ENCODE assay signal across 8 cellular contexts in genomic region chr12:10153271-10154144, GRCh38. TPM values are rescaled to one million over a fixed set of nuclear protein-coding genes. Genes with fewer than 3 reads are reported as not detected.
DNase-seq lines count a peak whose midpoint lies in the region; TF ChIP-seq lines count a peak whose summit lies in the region.

No MANE protein-coding gene starts in this region.

- H3K9me3 Mint-ChIP-seq in activated naive CD4-positive, alpha-beta T cell treated with anti-CD3 and anti-CD28 coated beads for 36 hours: no peaks in the 10 kb centered on the region
- no peaks in the 10 kb centered on the region for H3K9me3 Mint-ChIP-seq in glutamatergic neuron (ENCODE audit: unreplicated experiment)

- peak; percentile 2 for DNase-seq in NCI-H1436 (lab: John Stamatoyannopoulos, UW)
- DNase-seq in NCI-H1436 treated with DMSO at 0.1 percent for 48 hours (lab: John Stamatoyannopoulos, UW): no peak
- peak; percentile 70 for DNase-seq in HuH-7 (ENCODE audit: low spot score)
- DNase-seq in SK-N-DZ (ENCODE audit: low spot score): peak; percentile 72
- peak; percentile 66 for DNase-seq in activated naive CD4-positive, alpha-beta T cell treated with anti-CD3 and anti-CD28 coated beads for 36 hours
- DNase-seq in glutamatergic neuron: peak; percentile 72
- DNase-seq in nucleus accumbens (lab: John Stamatoyannopoulos, UW): peak in 53 of 56 donors; percentile 13 to 89 (median 70)
- peak in 48 of 49 donors; percentile 30 to 90 (median 66) for DNase-seq in substantia nigra (lab: John Stamatoyannopoulos, UW)

- CTCF ChIA-PET in activated naive CD4-positive, alpha-beta T cell treated with anti-CD3 and anti-CD28 coated beads for 36 hours (lab: Charles Lee): interaction anchor here (0.6 to 5.0 kb wide), 36 partner anchors 10 to 518 kb away, joined by 3 to 63 read pairs (median 4); partner anchors contain the start of genes CLEC7A, CLEC9A and OLR1

- peak overlapping the region; percentile 76 for H3K4me3 Mint-ChIP-seq in activated naive CD4-positive, alpha-beta T cell treated with anti-CD3 and anti-CD28 coated beads for 36 hours
- peak overlapping the region; percentile 88 for H3K4me3 Mint-ChIP-seq in glutamatergic neuron (ENCODE audit: unreplicated experiment)

- peaks cover 18% of the 10 kb centered on the region for H3K27me3 Mint-ChIP-seq in activated naive CD4-positive, alpha-beta T cell treated with anti-CD3 and anti-CD28 coated beads for 36 hours (ENCODE audit: low read depth)
- H3K27me3 Mint-ChIP-seq in glutamatergic neuron (ENCODE audit: unreplicated experiment): peaks cover 3% of the 10 kb centered on the region

- peak overlapping the region; percentile 63 for H3K27ac Mint-ChIP-seq in activated naive CD4-positive, alpha-beta T cell treated with anti-CD3 and anti-CD28 coated beads for 36 hours
- H3K27ac Mint-ChIP-seq in glutamatergic neuron (ENCODE audit: unreplicated experiment): peak overlapping the region; percentile 66

- intact Hi-C loops in activated naive CD4-positive, alpha-beta T cell treated with anti-CD3 and anti-CD28 coated beads for 36 hours (cut with micrococcal nuclease): loop anchor here (1.0 to 5.0 kb wide), 8 partner anchors 37 to 599 kb away; partner anchors contain the start of genes GABARAPL1 and STYK1

- no peaks in the 10 kb centered on the region for H3K36me3 Mint-ChIP-seq in activated naive CD4-positive, alpha-beta T cell treated with anti-CD3 and anti-CD28 coated beads for 36 hours (ENCODE audit: low read depth)
- H3K36me3 Mint-ChIP-seq in glutamatergic neuron (ENCODE audit: unreplicated experiment): no peaks in the 10 kb centered on the region

- TF ChIP-seq CTCF in glutamatergic neuron (IDR thresholded peaks at IDR 0.05; ENCODE audit: partially characterized antibody, unreplicated experiment): peak; percentile 96

- H3K4me1 Mint-ChIP-seq in activated naive CD4-positive, alpha-beta T cell treated with anti-CD3 and anti-CD28 coated beads for 36 hours (ENCODE audit: low read depth): peaks cover 10% of the 10 kb centered on the region
- no peaks in the 10 kb centered on the region for H3K4me1 Mint-ChIP-seq in glutamatergic neuron (ENCODE audit: low read depth, unreplicated experiment)

- peak overlapping the region; percentile 82 for H3K27ac ChIP-seq in substantia nigra (ENCODE audit: low read depth, low read length, poor library complexity, severe bottlenecking)

RNA-seq across cellular contexts. Expression of gene OLR1, which starts 18.4 kb away (rescaled TPM):
- polyA plus RNA-seq in SK-N-DZ (2014; cell fraction: cytosol; rRNA removed): not detected in 2 replicates
- not detected in 2 replicates for polyA plus RNA-seq in SK-N-DZ (2014; cell fraction: nucleus; rRNA removed)
- total RNA-seq in activated naive CD4-positive, alpha-beta T cell treated with anti-CD3 and anti-CD28 coated beads for 36 hours: not detected
- total RNA-seq in glutamatergic neuron (ENCODE audit: unreplicated experiment): not detected

RNA-seq across cellular contexts. Expression of gene CLEC7A, which starts 23.5 kb away (rescaled TPM):
- not detected in 2 replicates for polyA plus RNA-seq in SK-N-DZ (2014; cell fraction: cytosol; rRNA removed)
- not detected in 2 replicates for polyA plus RNA-seq in SK-N-DZ (2014; cell fraction: nucleus; rRNA removed)
- total RNA-seq in activated naive CD4-positive, alpha-beta T cell treated with anti-CD3 and anti-CD28 coated beads for 36 hours: not detected
- total RNA-seq in glutamatergic neuron (ENCODE audit: unreplicated experiment): not detected

RNA-seq across cellular contexts. Expression of gene TMEM52B, which starts 25.3 kb away (rescaled TPM):
- not detected in 2 replicates for polyA plus RNA-seq in SK-N-DZ (2014; cell fraction: cytosol; rRNA removed)
- not detected in 2 replicates for polyA plus RNA-seq in SK-N-DZ (2014; cell fraction: nucleus; rRNA removed)
- not detected for total RNA-seq in activated naive CD4-positive, alpha-beta T cell treated with anti-CD3 and anti-CD28 coated beads for 36 hours
- not detected for total RNA-seq in glutamatergic neuron (ENCODE audit: unreplicated experiment)

RNA-seq across cellular contexts. Expression of gene CLEC1A, which starts 54.7 kb away (rescaled TPM):
- polyA plus RNA-seq in SK-N-DZ (2014; cell fraction: cytosol; rRNA removed): not detected in 2 replicates
- polyA plus RNA-seq in SK-N-DZ (2014; cell fraction: nucleus; rRNA removed): not detected in 2 replicates
- not detected for total RNA-seq in activated naive CD4-positive, alpha-beta T cell treated with anti-CD3 and anti-CD28 coated beads for 36 hours
- not detected for total RNA-seq in glutamatergic neuron (ENCODE audit: unreplicated experiment)

RNA-seq across cellular contexts. Expression of gene GABARAPL1, which starts 59.2 kb away (rescaled TPM):
- polyA plus RNA-seq in SK-N-DZ (2014; cell fraction: cytosol; rRNA removed): 22.4 and 25.9 TPM in 2 replicates
- polyA plus RNA-seq in SK-N-DZ (2014; cell fraction: nucleus; rRNA removed): 23.8 and 24.2 TPM in 2 replicates
- total RNA-seq in activated naive CD4-positive, alpha-beta T cell treated with anti-CD3 and anti-CD28 coated beads for 36 hours: 1 to 10 TPM; 3.3 to 4.9 TPM
- total RNA-seq in glutamatergic neuron (ENCODE audit: unreplicated experiment): 110 TPM
